In the genomic region with DNA sequence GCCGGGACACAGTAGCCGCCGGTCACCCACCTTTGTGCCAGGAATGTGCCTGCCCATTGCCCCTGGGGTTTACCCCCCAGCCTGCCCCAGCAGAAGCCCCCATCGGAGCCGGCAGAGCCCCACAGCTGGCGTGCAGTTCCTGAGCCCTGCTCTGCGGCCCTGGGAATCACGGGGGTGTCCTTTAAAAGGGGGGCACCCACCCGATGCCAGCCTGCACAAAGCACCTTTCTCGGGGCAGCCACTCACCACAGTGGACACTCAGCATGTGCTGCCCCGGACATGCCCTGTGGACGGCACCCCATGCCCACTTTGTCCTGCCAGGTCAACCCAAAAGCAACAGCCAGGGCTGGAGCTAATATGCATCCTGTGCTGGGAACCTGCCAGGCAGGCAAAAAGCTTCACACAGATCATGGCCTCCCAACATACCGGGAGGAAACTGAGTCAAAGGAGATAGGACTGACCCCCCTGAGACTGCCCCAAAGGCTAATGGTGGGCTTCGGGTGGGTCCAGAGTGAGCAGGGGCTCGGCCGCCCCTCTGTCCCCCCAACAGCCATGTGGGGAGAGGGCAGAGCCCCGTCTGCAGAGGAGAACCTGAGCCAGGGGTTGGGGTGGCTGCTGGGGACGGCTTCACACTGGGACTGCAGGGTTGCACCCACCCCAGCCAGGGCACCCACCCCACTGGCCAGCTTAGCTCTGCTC, we compare ENCODE assay signal across 19 cellular contexts. TPM values are rescaled to one million over a fixed set of nuclear protein-coding genes. Genes with fewer than 3 reads are reported as not detected.
DNase-seq lines count a peak whose midpoint lies in the region; ATAC-seq and TF ChIP-seq lines count a peak whose summit lies in the region.
"Had no signal": no experiment of that assay in that cellular context is flagged by ENCODE, and none has a peak within 500 bp of the region (broad histone marks: within the 10 kb centered on the region; RNA-seq: fewer than 3 reads in every experiment).

No MANE protein-coding gene starts in this region.

- no peak overlapping the region for H3K4me3 ChIP-seq in spleen
- H3K4me3 ChIP-seq: GM23338 had no signal

- ATAC-seq in sciatic nerve: no peak
- no peak for ATAC-seq in GM19328 (IDR thresholded peaks at IDR 0.05; ENCODE audit: unreplicated experiment)
- ATAC-seq: GM23338 had no signal

- DNase-seq in G401 (ENCODE audit: low spot score) (peak; percentile 40), caudate nucleus (lab: John Stamatoyannopoulos, UW) (no peak), spleen (no peak), sciatic nerve (ENCODE audit: low spot score) (no peak), NCI-H1105 (lab: John Stamatoyannopoulos, UW) (no peak)
- DNase-seq: CD8-positive, alpha-beta memory T cell; EL; HCEC 1CT; NCI-H1417; NCI-H1694 treated with DMSO at 0.1 percent for 48 hours; NCI-H2081 treated with DMSO at 0.1 percent for 48 hours; NCI-H2171 treated with DMSO at 0.1 percent for 48 hours; NCI-H446; NCI-H526; OCI-M1; Right ventricle myocardium superior had no signal

- H3K4me1 ChIP-seq in spleen: peaks cover 18 to 64% (median 51%) of the 10 kb centered on the region in 6 donors

- no peaks in the 10 kb centered on the region for H3K9me3 ChIP-seq in spleen

- H3K27ac ChIP-seq in C4-2B (peak overlapping the region; percentile 17; the same call in 1 of the 2 replicates), caudate nucleus (ENCODE audit: low read depth, low read length) (peak overlapping the region; percentile 6), spleen (peak overlapping the region in 5 of 8 donors; percentile 68 to 84 (median 79))

- 63 to 82% (median 69%) methylated on average over 9 to 18 of the region's 18 CpGs for WGBS in spleen, 5 donors

- H3K36me3 ChIP-seq in spleen: peaks cover 0 to 24% (median 6%) of the 10 kb centered on the region in 6 donors

- in situ Hi-C loops in G401 (cut with HindIII; ENCODE audit: low sequenced_read_pairs): no loop called here

- intact Hi-C loops in spleen (cut with DNase I; ENCODE audit: low total_unique reads): no loop called here
- intact Hi-C loops in sciatic nerve (cut with DNase I): no loop called here

- TF ChIP-seq CTCF in C4-2B (conservative IDR thresholded peaks at IDR 0.05) (no peak), spleen (IDR thresholded peaks at IDR 0.05 in 8 of 11, conservative IDR thresholded peaks at IDR 0.05 in 3 of 11) (no peak)

- no peak for TF ChIP-seq POLR2A in spleen (IDR thresholded peaks at IDR 0.05)

- peaks cover 0 to 15% (median 0%) of the 10 kb centered on the region in 7 donors for H3K27me3 ChIP-seq in spleen (replicated peaks in 1 of 7)

RNA-seq across cellular contexts. Expression of a gene that starts 45.8 kb away (rescaled TPM):
- total RNA-seq in G401 (2014; rRNA removed; shearing (Covaris generic)): 25.8 and 48.9 TPM in 2 replicates
- total RNA-seq in spleen (10 to 100 TPM; 24.1 to 65.2 (median 53.6) TPM), sciatic nerve (46.9 TPM)
- 10 to 100 TPM; 18.0 to 29.3 (median 18.3) TPM for polyA plus RNA-seq in spleen

Comparison
In these comparisons a context has a peak if more than half of its experiments do, and no peak if none do; other contexts are left out.
1. H3K27ac ChIP-seq: peak in every context shown above with its lines; median percentile 79 in spleen; 17 in C4-2B; 6 in caudate nucleus.